Comparison of ENCODE assay signal across 15 cellular contexts in the genomic region with DNA sequence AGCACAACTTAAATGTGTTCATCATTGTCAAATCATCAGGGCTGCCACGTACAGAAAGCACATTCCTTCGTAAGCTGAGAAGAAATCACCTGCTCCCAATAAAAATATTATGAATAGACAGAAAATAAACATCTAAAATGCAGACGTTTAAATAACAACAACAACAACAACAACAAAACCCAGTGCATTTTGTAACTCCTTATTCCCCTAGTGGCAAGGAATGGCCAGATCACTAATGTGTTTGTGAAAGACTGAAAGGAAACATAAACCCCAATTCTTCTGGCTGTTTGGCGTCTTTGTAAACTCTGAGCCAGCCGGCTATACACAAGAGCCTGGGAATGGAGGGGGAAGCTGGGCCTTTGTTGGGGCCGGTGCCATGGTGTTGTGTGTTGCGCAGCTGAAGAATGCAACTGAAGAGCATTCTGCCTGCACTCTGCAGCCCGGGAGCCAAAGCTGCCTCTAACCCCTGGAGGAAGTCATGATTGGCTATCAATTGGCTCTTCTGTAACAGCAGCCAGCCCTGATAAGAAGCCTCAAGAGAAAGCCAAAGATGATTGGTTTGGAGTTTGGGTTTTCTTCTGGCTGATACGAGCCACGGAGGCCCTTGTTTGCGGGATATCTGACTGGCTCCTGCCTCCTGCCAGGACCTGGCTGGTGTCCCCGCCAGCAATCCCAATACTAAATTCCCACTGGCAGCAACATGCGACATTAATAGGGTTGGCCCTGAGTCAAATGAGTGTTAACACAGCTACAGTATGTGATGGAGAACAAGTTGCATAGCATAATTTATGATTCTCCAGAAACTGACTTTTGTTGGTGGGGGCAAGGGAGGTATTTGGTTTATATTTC.
A peak's percentile ranks its signal among the peaks of the same experiment; 100 is the strongest.
DNase-seq lines count a peak whose midpoint lies in the region; ATAC-seq and TF ChIP-seq lines count a peak whose summit lies in the region.
"Had no signal": no experiment of that assay in that cellular context is flagged by ENCODE, and none has a peak within 500 bp of the region (broad histone marks: within the 10 kb centered on the region; RNA-seq: fewer than 3 reads in every experiment).

No MANE protein-coding gene starts in this region.

- no peaks in the 10 kb centered on the region for H3K4me1 ChIP-seq in lower lobe of right lung
- peaks cover 0 to 12% of the 10 kb centered on the region in 2 donors for H3K4me1 ChIP-seq in thoracic aorta (ENCODE audit: control insufficient read depth in 1 of 2, low read depth in 2 of 2)

- TF ChIP-seq CTCF in lower lobe of right lung (IDR thresholded peaks at IDR 0.05) (no peak), thoracic aorta (IDR thresholded peaks at IDR 0.05) (no peak)

- no peak overlapping the region for H3K4me3 ChIP-seq in lower lobe of right lung
- peak overlapping the region; percentile 46 for H3K4me3 ChIP-seq in thoracic aorta
- H3K4me3 ChIP-seq: lung had no signal

- POLR2A ChIA-PET in activated CD8-positive, alpha-beta T cell treated with anti-CD3 and anti-CD28 coated beads, Interleukin-2, amount 10 ng/mL, durations not matched to agents 7 days and 5 days (lab: Charles Lee), result no interaction called here

- peak; percentile 57 to 65 for ATAC-seq in lower lobe of right lung
- no peak for ATAC-seq in thoracic aorta (ENCODE audit: insufficient number of reproducible peaks, low FRiP score, low read depth)
- ATAC-seq in activated CD8-positive, alpha-beta T cell treated with anti-CD3 and anti-CD28 coated beads, Interleukin-2, amount 10 ng/mL, durations not matched to agents 7 days and 5 days, result no peak

- no peaks in the 10 kb centered on the region for H3K36me3 Mint-ChIP-seq in activated CD8-positive, alpha-beta T cell treated with anti-CD3 and anti-CD28 coated beads, Interleukin-2, amount 10 ng/mL, durations not matched to agents 7 days and 5 days (ENCODE audit: low read depth)
- H3K36me3 Mint-ChIP-seq: activated naive CD8-positive, alpha-beta T cell treated with anti-CD3 and anti-CD28 coated beads for 36 hours; CD4-positive, alpha-beta memory T cell had no signal

- CTCF ChIA-PET in activated CD8-positive, alpha-beta T cell treated with anti-CD3 and anti-CD28 coated beads, Interleukin-2, amount 10 ng/mL, durations not matched to agents 7 days and 5 days (lab: Charles Lee), result no interaction called here

- H3K27me3 Mint-ChIP-seq in activated CD8-positive, alpha-beta T cell treated with anti-CD3 and anti-CD28 coated beads, Interleukin-2, amount 10 ng/mL, durations not matched to agents 7 days and 5 days (ENCODE audit: low read depth), result no peaks in the 10 kb centered on the region

- H3K9me3 Mint-ChIP-seq in activated CD8-positive, alpha-beta T cell treated with anti-CD3 and anti-CD28 coated beads, Interleukin-2, amount 10 ng/mL, durations not matched to agents 7 days and 5 days (ENCODE audit: insufficient read depth), result no peaks in the 10 kb centered on the region
- H3K9me3 Mint-ChIP-seq: activated naive CD8-positive, alpha-beta T cell treated with anti-CD3 and anti-CD28 coated beads for 36 hours; dendritic cell treated with granulocyte-macrophage colony-stimulating factor and Interleukin-4, amounts not matched to agents 40 ng/mL and 50 ng/mL, for 4 days had no signal

- DNase-seq in NCI-H446 treated with DMSO at 0.1 percent for 48 hours (lab: John Stamatoyannopoulos, UW), result peak; percentile 2
- DNase-seq in fibroblast of gingiva (ENCODE audit: low read depth), result peak; percentile 20
- DNase-seq in lower lobe of right lung, result peak; percentile 46
- DNase-seq in thoracic aorta (ENCODE audit: low spot score), result no peak
- DNase-seq in effector CD4-positive, alpha-beta T cell, result no peak
- DNase-seq in activated CD8-positive, alpha-beta T cell treated with anti-CD3 and anti-CD28 coated beads, Interleukin-2, amount 10 ng/mL, durations not matched to agents 7 days and 5 days, result no peak
- DNase-seq in effector CD8-positive, alpha-beta T cell (lab: John Stamatoyannopoulos, UW), result no peak
- DNase-seq: activated naive CD8-positive, alpha-beta T cell treated with anti-CD3 and anti-CD28 coated beads for 36 hours; CD4-positive, alpha-beta memory T cell; foreskin fibroblast; NCI-H526; stimulated activated CD4-positive, alpha-beta T cell treated with anti-CD3 and anti-CD28 coated beads, Interleukin-4, amount 100 ng/mL, for 24 hours; stimulated activated naive CD4-positive, alpha-beta T cell had no signal

- peaks cover 4% of the 10 kb centered on the region for H3K36me3 ChIP-seq in lower lobe of right lung
- H3K36me3 ChIP-seq in thoracic aorta, result no peaks in the 10 kb centered on the region

- no peaks in the 10 kb centered on the region for H3K4me1 Mint-ChIP-seq in activated CD8-positive, alpha-beta T cell treated with anti-CD3 and anti-CD28 coated beads, Interleukin-2, amount 10 ng/mL, durations not matched to agents 7 days and 5 days (ENCODE audit: low read depth)
- H3K4me1 Mint-ChIP-seq: activated naive CD8-positive, alpha-beta T cell treated with anti-CD3 and anti-CD28 coated beads for 36 hours; CD4-positive, alpha-beta memory T cell had no signal

- H3K4me3 Mint-ChIP-seq in activated CD8-positive, alpha-beta T cell treated with anti-CD3 and anti-CD28 coated beads, Interleukin-2, amount 10 ng/mL, durations not matched to agents 7 days and 5 days, result no peak overlapping the region
- H3K4me3 Mint-ChIP-seq: activated naive CD8-positive, alpha-beta T cell treated with anti-CD3 and anti-CD28 coated beads for 36 hours; CD4-positive, alpha-beta memory T cell; dendritic cell treated with granulocyte-macrophage colony-stimulating factor and Interleukin-4, amounts not matched to agents 40 ng/mL and 50 ng/mL, for 4 days had no signal

- H3K27ac Mint-ChIP-seq in activated CD8-positive, alpha-beta T cell treated with anti-CD3 and anti-CD28 coated beads, Interleukin-2, amount 10 ng/mL, durations not matched to agents 7 days and 5 days, result no peak overlapping the region
- H3K27ac Mint-ChIP-seq: activated naive CD8-positive, alpha-beta T cell treated with anti-CD3 and anti-CD28 coated beads for 36 hours; CD4-positive, alpha-beta memory T cell; dendritic cell treated with granulocyte-macrophage colony-stimulating factor and Interleukin-4, amounts not matched to agents 40 ng/mL and 50 ng/mL, for 4 days had no signal

- H3K27me3 ChIP-seq in lower lobe of right lung (ENCODE audit: low read depth) (no peaks in the 10 kb centered on the region), thoracic aorta (replicated peaks; ENCODE audit: insufficient read depth) (no peaks in the 10 kb centered on the region)

- no peak overlapping the region for H3K27ac ChIP-seq in lower lobe of right lung
- H3K27ac ChIP-seq in thoracic aorta, result peak overlapping the region in 1 of 2 donors; percentile 49

- intact Hi-C loops in lower lobe of right lung (cut with DNase I), result no loop called here

- H3K9me3 ChIP-seq in lower lobe of right lung, result no peaks in the 10 kb centered on the region
- no peaks in the 10 kb centered on the region for H3K9me3 ChIP-seq in thoracic aorta

Comparison
In these comparisons a context has a peak if more than half of its experiments do, and no peak if none do; other contexts are left out.
1. DNase-seq: peak in NCI-H446 treated with DMSO at 0.1 percent for 48 hours (single experiment), fibroblast of gingiva (single experiment) and lower lobe of right lung (single experiment); none in thoracic aorta (single experiment), effector CD4-positive, alpha-beta T cell (single experiment), activated CD8-positive, alpha-beta T cell treated with anti-CD3 and anti-CD28 coated beads, Interleukin-2, amount 10 ng/mL, durations not matched to agents 7 days and 5 days (single experiment) and effector CD8-positive, alpha-beta T cell (single experiment).
2. ATAC-seq: peak in lower lobe of right lung (2 of 2); none in thoracic aorta (single experiment) and activated CD8-positive, alpha-beta T cell treated with anti-CD3 and anti-CD28 coated beads, Interleukin-2, amount 10 ng/mL, durations not matched to agents 7 days and 5 days (single experiment).